11 cellular contexts compared by ENCODE assay signal in the genomic region with DNA sequence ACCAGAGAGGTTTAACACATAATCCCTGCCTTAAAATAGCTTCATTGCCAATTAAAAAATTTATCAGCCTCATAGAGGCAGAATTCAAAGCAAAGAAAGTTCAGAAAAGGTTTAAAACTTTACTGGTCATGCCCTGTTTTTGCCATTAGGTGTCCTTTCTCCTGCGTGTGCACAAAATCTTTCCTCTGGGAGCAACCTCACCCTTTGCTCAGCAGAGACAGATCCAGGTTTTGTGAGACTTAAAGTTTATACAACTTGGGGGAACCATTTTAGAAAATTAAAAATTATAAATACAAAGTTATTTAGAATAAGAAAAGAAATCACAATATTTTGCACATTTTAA. TPM values are rescaled to one million over a fixed set of nuclear protein-coding genes. Genes with fewer than 3 reads are reported as not detected.
A peak's percentile ranks its signal among the peaks of the same experiment; 100 is the strongest.
DNase-seq lines count a peak whose midpoint lies in the region; ATAC-seq and TF ChIP-seq lines count a peak whose summit lies in the region.
"Had no signal": no experiment of that assay in that cellular context is flagged by ENCODE, and none has a peak within 500 bp of the region (broad histone marks: within the 10 kb centered on the region; RNA-seq: fewer than 3 reads in every experiment).

No MANE protein-coding gene starts in this region.

- ATAC-seq in HG02973 (IDR thresholded peaks at IDR 0.05; ENCODE audit: unreplicated experiment), result no peak
- no peak for ATAC-seq in stimulated activated effector memory CD8-positive, alpha-beta T cell treated with anti-CD3 and anti-CD28 coated beads, Interleukin-12 subunit alpha, Interleukin-12 subunit beta, amount 100 ng/mL, for 72 hours

- H3K4me3 Mint-ChIP-seq in stimulated activated effector memory CD8-positive, alpha-beta T cell treated with anti-CD3 and anti-CD28 coated beads, Interleukin-12 subunit alpha, Interleukin-12 subunit beta, amount 100 ng/mL, for 72 hours, result no peak overlapping the region
- no peak overlapping the region for H3K4me3 Mint-ChIP-seq in activated CD4-positive, alpha-beta T cell treated with anti-CD3 and anti-CD28 coated beads, Interleukin-2, amount 10 ng/mL, durations not matched to agents 7 days and 5 days
- H3K4me3 Mint-ChIP-seq: dendritic cell treated with granulocyte-macrophage colony-stimulating factor and Interleukin-4, amounts not matched to agents 40 ng/mL and 50 ng/mL, for 4 days; T-helper 2 cell treated with Interferon-gamma antibody and Interleukin-4, amounts not matched to agents 5 μg/mL and 100 μg/mL, for 36 hours had no signal

- H3K27ac ChIP-seq in iPS DF 6.9 (ENCODE audit: low read length), result no peak overlapping the region
- H3K27ac ChIP-seq: parathyroid adenoma had no signal

- POLR2A ChIA-PET in activated CD4-positive, alpha-beta T cell treated with anti-CD3 and anti-CD28 coated beads, Interleukin-2, amount 10 ng/mL, durations not matched to agents 7 days and 5 days (lab: Charles Lee), result no interaction called here

- no CpG with 5 or more reads among the region's 1 CpG for WGBS in iPS DF 6.9 (ENCODE audit: insufficient coverage, insufficient read length)

- no peaks in the 10 kb centered on the region for H3K27me3 ChIP-seq in H7 (ENCODE audit: control insufficient read depth, insufficient read depth, low read length)
- no peaks in the 10 kb centered on the region for H3K27me3 ChIP-seq in iPS DF 6.9 (ENCODE audit: control insufficient read depth, insufficient read depth, low read length)

- H3K9me3 Mint-ChIP-seq in stimulated activated effector memory CD8-positive, alpha-beta T cell treated with anti-CD3 and anti-CD28 coated beads, Interleukin-12 subunit alpha, Interleukin-12 subunit beta, amount 100 ng/mL, for 72 hours, result no peaks in the 10 kb centered on the region
- H3K9me3 Mint-ChIP-seq in activated CD4-positive, alpha-beta T cell treated with anti-CD3 and anti-CD28 coated beads, Interleukin-2, amount 10 ng/mL, durations not matched to agents 7 days and 5 days, result no peaks in the 10 kb centered on the region
- H3K9me3 Mint-ChIP-seq: dendritic cell treated with granulocyte-macrophage colony-stimulating factor and Interleukin-4, amounts not matched to agents 40 ng/mL and 50 ng/mL, for 4 days; T-helper 2 cell treated with Interferon-gamma antibody and Interleukin-4, amounts not matched to agents 5 μg/mL and 100 μg/mL, for 36 hours had no signal

- TF ChIP-seq CTCF in AG09309 (IDR thresholded peaks at IDR 0.05; ENCODE audit: control insufficient read depth, insufficient read depth, low read depth, low read length, missing control alignments), result peak; percentile 69

- DNase-seq in AG09309 (ENCODE audit: low read depth) (no peak), H7 (peak; percentile 48), SW480 (ENCODE audit: low spot score) (peak; percentile 5), iPS DF 6.9 (ENCODE audit: low read depth, low spot score) (peak; percentile 27)
- no peak for DNase-seq in stimulated activated effector memory CD8-positive, alpha-beta T cell treated with anti-CD3 and anti-CD28 coated beads, Interleukin-12 subunit alpha, Interleukin-12 subunit beta, amount 100 ng/mL, for 72 hours (ENCODE audit: low spot score in 2 of 2)
- no peak for DNase-seq in activated T-cell treated with anti-CD3 and anti-CD28 coated beads, Interleukin-2, amount 50 U/mL, for 1 hour
- no peak for DNase-seq in activated CD4-positive, alpha-beta T cell treated with anti-CD3 and anti-CD28 coated beads, Interleukin-2, amount 10 ng/mL, durations not matched to agents 7 days and 5 days

- no peaks in the 10 kb centered on the region for H3K9me3 ChIP-seq in iPS DF 6.9 (ENCODE audit: control insufficient read depth, insufficient read depth, low read length)

- no peak overlapping the region for H3K27ac Mint-ChIP-seq in stimulated activated effector memory CD8-positive, alpha-beta T cell treated with anti-CD3 and anti-CD28 coated beads, Interleukin-12 subunit alpha, Interleukin-12 subunit beta, amount 100 ng/mL, for 72 hours
- H3K27ac Mint-ChIP-seq in activated CD4-positive, alpha-beta T cell treated with anti-CD3 and anti-CD28 coated beads, Interleukin-2, amount 10 ng/mL, durations not matched to agents 7 days and 5 days, result no peak overlapping the region
- H3K27ac Mint-ChIP-seq: dendritic cell treated with granulocyte-macrophage colony-stimulating factor and Interleukin-4, amounts not matched to agents 40 ng/mL and 50 ng/mL, for 4 days; T-helper 2 cell treated with Interferon-gamma antibody and Interleukin-4, amounts not matched to agents 5 μg/mL and 100 μg/mL, for 36 hours had no signal

- H3K4me1 Mint-ChIP-seq in stimulated activated effector memory CD8-positive, alpha-beta T cell treated with anti-CD3 and anti-CD28 coated beads, Interleukin-12 subunit alpha, Interleukin-12 subunit beta, amount 100 ng/mL, for 72 hours, result no peaks in the 10 kb centered on the region
- no peaks in the 10 kb centered on the region for H3K4me1 Mint-ChIP-seq in activated CD4-positive, alpha-beta T cell treated with anti-CD3 and anti-CD28 coated beads, Interleukin-2, amount 10 ng/mL, durations not matched to agents 7 days and 5 days

- no peaks in the 10 kb centered on the region for H3K36me3 ChIP-seq in H7 (replicated peaks; ENCODE audit: control insufficient read depth, insufficient read depth, low read length)
- no peaks in the 10 kb centered on the region for H3K36me3 ChIP-seq in iPS DF 6.9 (ENCODE audit: control insufficient read depth, insufficient read depth, low read length)

- H3K4me1 ChIP-seq in iPS DF 6.9 (ENCODE audit: control insufficient read depth, insufficient read depth, low read length), result peaks cover 1% of the 10 kb centered on the region; the same call in 1 of the 2 replicates
- H3K4me1 ChIP-seq: parathyroid adenoma had no signal

- CTCF ChIA-PET in activated CD4-positive, alpha-beta T cell treated with anti-CD3 and anti-CD28 coated beads, Interleukin-2, amount 10 ng/mL, durations not matched to agents 7 days and 5 days (lab: Charles Lee), result interaction anchor here (0.5 to 1.7 kb wide), 4 partner anchors 21 to 774 kb away, joined by 3 to 4 read pairs (median 4); no protein-coding TSS in a partner anchor

- H3K27me3 Mint-ChIP-seq in activated CD4-positive, alpha-beta T cell treated with anti-CD3 and anti-CD28 coated beads, Interleukin-2, amount 10 ng/mL, durations not matched to agents 7 days and 5 days, result peaks cover 5% of the 10 kb centered on the region
- H3K27me3 Mint-ChIP-seq: dendritic cell treated with granulocyte-macrophage colony-stimulating factor and Interleukin-4, amounts not matched to agents 40 ng/mL and 50 ng/mL, for 4 days had no signal

- no peak overlapping the region for H3K4me3 ChIP-seq in AG09309 (ENCODE audit: control insufficient read depth, low read depth, low read length)
- no peak overlapping the region for H3K4me3 ChIP-seq in H7 (ENCODE audit: insufficient read depth, low read depth, low read length)
- no peak overlapping the region for H3K4me3 ChIP-seq in iPS DF 6.9 (ENCODE audit: low read length)

- no peaks in the 10 kb centered on the region for H3K36me3 Mint-ChIP-seq in stimulated activated effector memory CD8-positive, alpha-beta T cell treated with anti-CD3 and anti-CD28 coated beads, Interleukin-12 subunit alpha, Interleukin-12 subunit beta, amount 100 ng/mL, for 72 hours
- no peaks in the 10 kb centered on the region for H3K36me3 Mint-ChIP-seq in activated CD4-positive, alpha-beta T cell treated with anti-CD3 and anti-CD28 coated beads, Interleukin-2, amount 10 ng/mL, durations not matched to agents 7 days and 5 days (ENCODE audit: low read depth)

RNA-seq across cellular contexts. Expression of a gene that starts 41.8 kb away (rescaled TPM):
- not detected in 2 replicates for total RNA-seq in H7 (2014; rRNA removed; shearing (Covaris generic))
- not detected for total RNA-seq in activated CD4-positive, alpha-beta T cell treated with anti-CD3 and anti-CD28 coated beads, Interleukin-2, amount 10 ng/mL, durations not matched to agents 7 days and 5 days

Comparison
In these comparisons a context has a peak if more than half of its experiments do, and no peak if none do; other contexts are left out.
1. DNase-seq: peak in H7 (single experiment), SW480 (single experiment) and iPS DF 6.9 (single experiment); none in AG09309 (single experiment), stimulated activated effector memory CD8-positive, alpha-beta T cell treated with anti-CD3 and anti-CD28 coated beads, Interleukin-12 subunit alpha, Interleukin-12 subunit beta, amount 100 ng/mL, for 72 hours (0 of 2), activated T-cell treated with anti-CD3 and anti-CD28 coated beads, Interleukin-2, amount 50 U/mL, for 1 hour (single experiment) and activated CD4-positive, alpha-beta T cell treated with anti-CD3 and anti-CD28 coated beads, Interleukin-2, amount 10 ng/mL, durations not matched to agents 7 days and 5 days (single experiment).